Comparison of ENCODE assay signal across 15 cellular contexts in the genomic region with DNA sequence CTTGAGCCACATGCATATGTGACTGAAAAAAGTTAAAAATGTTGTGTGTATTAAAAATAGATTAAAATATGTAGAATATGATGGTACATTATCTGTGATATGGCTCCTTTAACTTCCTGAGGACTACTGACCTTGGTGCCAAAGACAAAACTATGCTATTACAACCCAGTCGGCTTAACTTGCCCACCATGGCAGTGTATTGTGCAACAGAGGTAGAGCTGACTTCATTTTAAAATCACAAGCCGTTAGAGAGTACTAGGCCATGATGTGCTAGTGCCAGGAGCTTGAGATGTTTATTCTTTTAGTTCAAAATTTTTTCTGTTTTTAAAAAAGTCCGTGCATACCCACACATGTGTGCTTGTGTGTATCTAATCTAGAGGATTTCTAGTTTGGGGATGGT. TPM values are rescaled to one million over a fixed set of nuclear protein-coding genes. Genes with fewer than 3 reads are reported as not detected.
DNase-seq lines count a peak whose midpoint lies in the region; ATAC-seq and TF ChIP-seq lines count a peak whose summit lies in the region.
"Had no signal": no experiment of that assay in that cellular context is flagged by ENCODE, and none has a peak within 500 bp of the region (broad histone marks: within the 10 kb centered on the region; RNA-seq: fewer than 3 reads in every experiment).

No MANE protein-coding gene starts in this region.

- H3K9me3 ChIP-seq in IMR-90 (ENCODE audit: control insufficient read depth, insufficient read depth, low read length) (no peaks in the 10 kb centered on the region), GM23248 (ENCODE audit: low read depth) (no peaks in the 10 kb centered on the region)

- H3K9ac ChIP-seq in IMR-90 (ENCODE audit: low read depth, low read length), result no peak overlapping the region
- no peak overlapping the region for H3K9ac ChIP-seq in GM23248
- H3K9ac ChIP-seq: KMS-11 had no signal

- peaks cover 5 to 11% of the 10 kb centered on the region in 2 donors for H3K4me1 Mint-ChIP-seq in effector memory CD8-positive, alpha-beta T cell (ENCODE audit: low read depth in 2 of 2)
- H3K4me1 Mint-ChIP-seq: CD14-positive monocyte had no signal

- no peak overlapping the region for H3K4ac ChIP-seq in IMR-90 (ENCODE audit: low read depth, low read length)

- no peak overlapping the region for H3K27ac Mint-ChIP-seq in effector memory CD8-positive, alpha-beta T cell
- H3K27ac Mint-ChIP-seq: CD8-positive, alpha-beta T cell had no signal

- H4K91ac ChIP-seq in IMR-90 (ENCODE audit: insufficient read depth, low read depth, low read length), result no peak overlapping the region

- H3K4me3 ChIP-seq in IMR-90 (ENCODE audit: insufficient read depth, low read depth, low read length), result no peak overlapping the region
- H3K4me3 ChIP-seq in GM23248, result no peak overlapping the region

- POLR2A ChIA-PET in IMR-90 (lab: Charles Lee; ENCODE audit: unreplicated experiment), result no interaction called here

- H3K56ac ChIP-seq in IMR-90 (ENCODE audit: extremely low read depth, insufficient read depth, low read length), result no peak overlapping the region

- H4K20me1 ChIP-seq in IMR-90 (ENCODE audit: insufficient read depth, low read length) (no peaks in the 10 kb centered on the region), GM23248 (ENCODE audit: insufficient read depth) (no peaks in the 10 kb centered on the region)

- peaks cover 8 to 10% of the 10 kb centered on the region in 2 experiments; a peak in 3 of 4 replicates for H3K79me1 ChIP-seq in IMR-90 (ENCODE audit: low read depth in 1 of 2, low read length in 2 of 2)

- H3K27me3 Mint-ChIP-seq in effector memory CD8-positive, alpha-beta T cell, result no peaks in the 10 kb centered on the region

- H3K27me3 ChIP-seq in IMR-90 (ENCODE audit: control insufficient read depth, insufficient read depth, low read length), result no peaks in the 10 kb centered on the region
- H3K27me3 ChIP-seq in GM23248 (replicated peaks; ENCODE audit: insufficient read depth), result no peaks in the 10 kb centered on the region

- no CpG with 5 or more reads among the region's 3 CpGs for WGBS in IMR-90 (ENCODE audit: extremely low coverage in 2 of 2, insufficient read length in 1 of 2), 2 experiments
- 24% methylated on average over 3 of the region's 3 CpGs for WGBS in GM23248 (ENCODE audit: low coverage in 1 of 2, low lambda C conversion rate in 2 of 2, missing lambda C conversion rate in 2 of 2), 2 experiments

- H3K36me3 Mint-ChIP-seq in effector memory CD8-positive, alpha-beta T cell (ENCODE audit: insufficient read depth), result peaks cover 25% of the 10 kb centered on the region

- no peak for TF ChIP-seq RAD21 in IMR-90 (IDR thresholded peaks at IDR 0.05; ENCODE audit: low read length)

- TF ChIP-seq POLR2A in IMR-90 (IDR thresholded peaks at IDR 0.05; ENCODE audit: low read depth, low read length), result no peak

- dilution Hi-C loops in IMR-90 (cut with HindIII; ENCODE audit: low sequenced_read_pairs, unreplicated experiment), result no loop called here

- H3K4me1 ChIP-seq in IMR-90 (ENCODE audit: control insufficient read depth, insufficient read depth, low read length), result no peaks in the 10 kb centered on the region
- H3K4me1 ChIP-seq in GM23248 (ENCODE audit: insufficient read depth), result no peaks in the 10 kb centered on the region

- no peak for TF ChIP-seq CTCF in IMR-90 (conservative IDR thresholded peaks at IDR 0.05; ENCODE audit: low read depth, low read length)

- no peak overlapping the region for H3K4me2 ChIP-seq in IMR-90 (ENCODE audit: low read depth, low read length)
- no peak overlapping the region for H3K4me2 ChIP-seq in GM23248 (ENCODE audit: unreplicated experiment)
- H3K4me2 ChIP-seq: KMS-11 had no signal

- H3K36me3 ChIP-seq in IMR-90 (ENCODE audit: control insufficient read depth, insufficient read depth, low read length), result peaks cover 3% of the 10 kb centered on the region
- H3K36me3 ChIP-seq in GM23248 (ENCODE audit: low read depth), result peaks cover 12% of the 10 kb centered on the region; the same call in 1 of the 2 replicates

- in situ Hi-C loops in IMR-90 (cut with MboI; ENCODE audit: low sequenced_read_pairs) (no loop called here), GM23248 (cut with MboI) (no loop called here)

- H2AK9ac ChIP-seq in IMR-90 (replicated peaks; ENCODE audit: low read depth, low read length, poor library complexity), result no peak overlapping the region

- no peak overlapping the region for H2AFZ ChIP-seq in IMR-90 (replicated peaks; ENCODE audit: low read length, poor library complexity)
- H2AFZ ChIP-seq in GM23248, result no peak overlapping the region

- H2BK20ac ChIP-seq in IMR-90 (ENCODE audit: low read depth, low read length), result no peak overlapping the region

- intact Hi-C loops in IMR-90 (cut with micrococcal nuclease), result no loop called here

- H3K18ac ChIP-seq in IMR-90 (ENCODE audit: low read depth, low read length), result no peak overlapping the region

- no peaks in the 10 kb centered on the region for H3F3A ChIP-seq in GM23248 (ENCODE audit: insufficient read depth)

- H3K14ac ChIP-seq in IMR-90 (replicated peaks; ENCODE audit: low read depth, low read length), result no peak overlapping the region

- CTCF ChIA-PET in IMR-90 (lab: Yijun Ruan, JAX), result no interaction called here

- ATAC-seq in IMR-90 (ENCODE audit: low read depth) (no peak), GM21528 (IDR thresholded peaks at IDR 0.05; ENCODE audit: low FRiP score, unreplicated experiment) (no peak)
- ATAC-seq in effector memory CD8-positive, alpha-beta T cell (replicated peaks), result no peak
- ATAC-seq: CD8-positive, alpha-beta T cell had no signal

- H3K9me3 Mint-ChIP-seq in effector memory CD8-positive, alpha-beta T cell, result no peaks in the 10 kb centered on the region
- H3K9me3 Mint-ChIP-seq: CD8-positive, alpha-beta T cell had no signal

- peaks cover under 1% of the 10 kb centered on the region; the same call in 1 of the 2 replicates for H3K79me2 ChIP-seq in GM23248 (ENCODE audit: insufficient read depth)

- peak; percentile 13 for DNase-seq in AG20443 (ENCODE audit: low spot score)
- no peak for DNase-seq in IMR-90
- DNase-seq in fibroblast of gingiva (ENCODE audit: low read depth), result peak; percentile 29
- peak; percentile 4 for DNase-seq in iris pigment epithelial cell (ENCODE audit: low read depth)
- DNase-seq in activated T-cell treated with anti-CD3 and anti-CD28 coated beads, Interleukin-2, amount 50 U/mL, for 1 hour, result no peak
- DNase-seq in effector memory CD8-positive, alpha-beta T cell, result no peak
- DNase-seq in GM23248, result no peak
- DNase-seq: CD8-positive, alpha-beta T cell; COR-L47; DND-41; GDM1; H7 had no signal

- H2BK120ac ChIP-seq in IMR-90 (ENCODE audit: low read depth, low read length), result no peak overlapping the region

- no peak overlapping the region for H3K4me3 Mint-ChIP-seq in effector memory CD8-positive, alpha-beta T cell
- H3K4me3 Mint-ChIP-seq: CD14-positive monocyte; CD8-positive, alpha-beta T cell had no signal

- H3K9me1 ChIP-seq in IMR-90 (ENCODE audit: insufficient read depth, low read length), result peaks cover 3% of the 10 kb centered on the region; the same call in 1 of the 2 replicates

- H2BK15ac ChIP-seq in IMR-90 (ENCODE audit: low read depth, low read length), result no peak overlapping the region

- no TSS peak for BruUV-seq in IMR-90 (replicated peaks; lab: Mats Ljungman, UMichigan)

- no peak overlapping the region for H3K23ac ChIP-seq in IMR-90 (ENCODE audit: low read depth, low read length)

- no peak overlapping the region for H2AK5ac ChIP-seq in IMR-90 (ENCODE audit: low read depth, low read length)

- H4K5ac ChIP-seq in IMR-90 (ENCODE audit: low read depth, low read length), result no peak overlapping the region

- no peak overlapping the region for H4K8ac ChIP-seq in IMR-90 (ENCODE audit: low read depth in 2 of 2, low read length in 2 of 2)

- no peak overlapping the region for H2BK5ac ChIP-seq in IMR-90 (ENCODE audit: low read depth, low read length, poor library complexity, severe bottlenecking)

- H3K27ac ChIP-seq in IMR-90 (ENCODE audit: insufficient read depth, low read length) (no peak overlapping the region), GM23248 (no peak overlapping the region)
- H3K27ac ChIP-seq: KMS-11 had no signal

- no peaks in the 10 kb centered on the region for H3K9me2 ChIP-seq in GM23248 (ENCODE audit: insufficient read depth)

TF ChIP-seq in IMR-90, 13 proteins besides CTCF, POLR2A, EP300 and RAD21:
- no peak for TF ChIP-seq CHD1 (IDR thresholded peaks at IDR 0.05; ENCODE audit: low read depth, low read length)
- TF ChIP-seq RFX5 (IDR thresholded peaks at IDR 0.05; ENCODE audit: low read depth, low read length), result no peak
- TF ChIP-seq CEBPB (IDR thresholded peaks at IDR 0.05; ENCODE audit: low read depth, low read length), result peak; percentile 51; the same call in 1 of the 2 replicates

RNA-seq across cellular contexts. Expression of a gene that starts 46.3 kb away (rescaled TPM):
- total RNA-seq in IMR-90 (2012; rRNA removed), result 16.5 and 23.9 TPM in 2 replicates
- polyA plus RNA-seq in IMR-90 (2012; rRNA removed) (11.3 and 13.1 TPM in 2 replicates), GM23248 (2016; fragmentation: Nextera tagmentation; extraction: Ambion mirVana) (21.5 and 22.0 TPM in 2 replicates)
- 2.6 and 5.3 TPM in 2 replicates for polyA plus RNA-seq in IMR-90 (2012; cell fraction: cytosol; rRNA removed)
- 2.2 and 17.5 TPM in 2 replicates for polyA plus RNA-seq in IMR-90 (2012; cell fraction: nucleus; rRNA removed; ENCODE audit: low replicate concordance)
- 18.5 and 19.7 TPM in 2 replicates for total RNA-seq in GM23248 (2014; rRNA removed; shearing (Covaris generic))

Comparison
In these comparisons a context has a peak if more than half of its experiments do, and no peak if none do; other contexts are left out.
1. DNase-seq: peak in AG20443 (single experiment), fibroblast of gingiva (single experiment) and iris pigment epithelial cell (single experiment); none in IMR-90 (single experiment), activated T-cell treated with anti-CD3 and anti-CD28 coated beads, Interleukin-2, amount 50 U/mL, for 1 hour (single experiment), effector memory CD8-positive, alpha-beta T cell (0 of 3) and GM23248 (single experiment).